In the genomic region with DNA sequence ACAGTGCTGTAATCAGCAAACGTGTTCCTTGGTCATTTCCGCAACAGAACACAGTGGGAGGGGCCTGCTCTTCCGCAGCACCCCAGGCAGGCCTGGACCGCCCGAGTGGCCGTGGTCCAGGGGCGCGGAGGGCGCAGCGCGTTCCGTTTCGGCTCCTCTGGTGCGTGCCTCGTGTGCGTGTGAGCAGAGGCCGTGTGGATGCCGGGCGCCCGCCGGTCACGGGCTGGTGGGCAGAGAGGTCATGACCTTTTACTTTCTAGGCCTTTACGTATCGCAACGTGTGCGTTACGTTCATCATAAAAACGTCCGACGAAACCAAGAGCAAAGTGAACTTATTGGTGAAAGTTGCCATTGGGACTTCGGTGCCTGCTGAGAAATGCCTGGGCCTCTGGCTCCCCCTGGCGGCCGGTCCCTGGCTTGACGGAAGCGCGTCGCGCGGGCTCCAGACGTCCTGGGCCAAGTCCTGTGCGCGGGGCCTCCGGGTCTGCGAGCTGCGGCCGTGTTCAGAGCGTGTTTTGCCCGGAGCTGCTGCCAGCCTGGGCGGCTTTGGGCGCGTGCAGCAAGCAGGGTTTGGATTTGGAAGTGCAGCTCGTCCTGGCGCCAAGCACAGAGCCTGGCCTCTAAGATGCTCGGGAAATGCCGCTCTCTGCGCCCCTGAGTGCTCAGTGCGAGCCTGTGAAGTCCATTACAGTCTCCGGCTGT, we compare ENCODE assay signal across 8 cellular contexts. TPM values are rescaled to one million over a fixed set of nuclear protein-coding genes. Genes with fewer than 3 reads are reported as not detected.
DNase-seq lines count a peak whose midpoint lies in the region; ATAC-seq and TF ChIP-seq lines count a peak whose summit lies in the region.

No MANE protein-coding gene starts in this region.

- TF ChIP-seq POLR2A in GM18505 (IDR thresholded peaks at IDR 0.05; ENCODE audit: borderline replicate concordance, extremely low read depth, insufficient read depth, insufficient read length): no peak

- H3K27ac ChIP-seq in SJSA1: no peak overlapping the region
- no peak overlapping the region for H3K27ac ChIP-seq in foreskin keratinocyte

- H3K9me3 ChIP-seq in SJSA1 (replicated peaks): no peaks in the 10 kb centered on the region; the same call in 1 of the 2 replicates

- TF ChIP-seq CTCF in foreskin keratinocyte (conservative IDR thresholded peaks at IDR 0.05): peak; percentile 97

- ATAC-seq in foreskin keratinocyte (peak; percentile 59), GM18505 (IDR thresholded peaks at IDR 0.05; ENCODE audit: unreplicated experiment) (no peak)

- no peaks in the 10 kb centered on the region for H3K36me3 ChIP-seq in SJSA1

- DNase-seq in GM04504 (ENCODE audit: low read depth) (peak; percentile 76), HuH-7 (ENCODE audit: low spot score) (peak; percentile 95), SJSA1 (ENCODE audit: low read depth in 1 of 2, low spot score in 2 of 2) (peak; percentile 72 to 81), activated gamma-delta T cell treated with Interleukin-2 at 50 U/mL for 16 hours (peak; percentile 86), foreskin keratinocyte (peak in 1 of 2 donors; percentile 56), nucleus accumbens (lab: John Stamatoyannopoulos, UW) (peak in 47 of 56 donors; percentile 13 to 86 (median 59)), stromal cell of bone marrow (ENCODE audit: low read depth) (peak; percentile 67)

- H3K4me3 ChIP-seq in SJSA1: no peak overlapping the region

- no peaks in the 10 kb centered on the region for H3K27me3 ChIP-seq in SJSA1 (replicated peaks)
- no peaks in the 10 kb centered on the region for H3K27me3 ChIP-seq in foreskin keratinocyte

- H3K4me1 ChIP-seq in SJSA1 (replicated peaks) (peaks cover 11% of the 10 kb centered on the region), foreskin keratinocyte (no peaks in the 10 kb centered on the region)

RNA-seq across cellular contexts. Expression of gene COL18A1, which starts 34.4 kb away (rescaled TPM):
- total RNA-seq in SJSA1 (2014; rRNA removed; shearing (Covaris generic)): 55.9 TPM in 2 replicates
- total RNA-seq in foreskin keratinocyte: 30.0 and 37.3 TPM in 2 replicates
- polyA plus RNA-seq in foreskin keratinocyte: 26.2 and 32.3 TPM in 2 replicates
